Comparison of ENCODE assay signal across 9 cellular contexts in genomic region chr1:112707217-112708001, GRCh38. TPM values are rescaled to one million over a fixed set of nuclear protein-coding genes. Genes with fewer than 3 reads are reported as not detected.
DNase-seq lines count a peak whose midpoint lies in the region; ATAC-seq, FAIRE-seq and TF ChIP-seq lines count a peak whose summit lies in the region.
"Had no signal": no experiment of that assay in that cellular context is flagged by ENCODE, and none has a peak within 500 bp of the region (broad histone marks: within the 10 kb centered on the region; RNA-seq: fewer than 3 reads in every experiment).

No MANE protein-coding gene starts in this region.

- H3K4me1 Mint-ChIP-seq in astrocyte (ENCODE audit: low read depth, unreplicated experiment) = peaks cover 19% of the 10 kb centered on the region

- WGBS in psoas muscle, 3 donors = 6 to 10% (median 10%) methylated on average over 24 to 43 of the region's 43 CpGs

- peak overlapping the region; percentile 40 for H3K27ac ChIP-seq in astrocyte (ENCODE audit: low read depth, low read length)
- peak overlapping the region; percentile 83 for H3K27ac ChIP-seq in psoas muscle

- H3K36me3 Mint-ChIP-seq in astrocyte (ENCODE audit: low read depth, unreplicated experiment) = peaks cover 11% of the 10 kb centered on the region

- H3K9me3 ChIP-seq in astrocyte (ENCODE audit: insufficient read depth, low read depth, low read length) (no peaks in the 10 kb centered on the region), psoas muscle (no peaks in the 10 kb centered on the region)

- DNase-seq in NCI-H2081 (lab: John Stamatoyannopoulos, UW) (peak; percentile 66 to 67), NCI-H2081 treated with DMSO at 0.1 percent for 48 hours (lab: John Stamatoyannopoulos, UW) (no peak), NCI-H1105 treated with DMSO at 0.1 percent for 48 hours (lab: John Stamatoyannopoulos, UW) (peak; percentile 84), T-helper 2 cell (peak in 4 of 5 experiments; percentile 42 to 67 (median 46)), astrocyte (ENCODE audit: low read depth) (peak; percentile 75), hepatic stellate cell (ENCODE audit: low spot score) (peak; percentile 96), psoas muscle (peak; percentile 89 to 93)

- H3K4me3 Mint-ChIP-seq in astrocyte (ENCODE audit: unreplicated experiment) = peak overlapping the region; percentile 86

- peaks cover 2% of the 10 kb centered on the region for H3K9me3 Mint-ChIP-seq in astrocyte (ENCODE audit: unreplicated experiment)

- intact Hi-C loops in psoas muscle (cut with DNase I) = loop anchor here (2.0 to 5.0 kb wide), 7 partner anchors 33 to 317 kb away; partner anchors contain the start of genes MOV10 (in 2 of the 2), CAPZA1 (in 1 of the 2) and ST7L (in 1 of the 2)

- H4K20me1 ChIP-seq in astrocyte (ENCODE audit: insufficient read depth, low read length) = peaks cover 36% of the 10 kb centered on the region

- H3K79me2 ChIP-seq in astrocyte (ENCODE audit: insufficient read depth, low read length) = peaks cover 45% of the 10 kb centered on the region

- peak overlapping the region; percentile 91 for H3K4me2 ChIP-seq in astrocyte (ENCODE audit: low read length)

- H3K27ac Mint-ChIP-seq in astrocyte (ENCODE audit: unreplicated experiment) = peak overlapping the region; percentile 60

- H2AFZ ChIP-seq in astrocyte (ENCODE audit: low read depth, low read length) = peak overlapping the region; percentile 77

- TF ChIP-seq CTCF in astrocyte (IDR thresholded peaks at IDR 0.05; ENCODE audit: insufficient read depth, low read depth, low read length) (peak; percentile 60), psoas muscle (IDR thresholded peaks at IDR 0.05) (peak; percentile 90)

- peak overlapping the region; percentile 89 for H3K9ac ChIP-seq in astrocyte (ENCODE audit: low read length)

- ATAC-seq in HG02763 (IDR thresholded peaks at IDR 0.05; ENCODE audit: unreplicated experiment) (peak; percentile 69), psoas muscle (peak; percentile 84 to 91 (median 90))

- H3K4me1 ChIP-seq in astrocyte (ENCODE audit: insufficient read depth, low read length) = peaks cover 37% of the 10 kb centered on the region
- H3K4me1 ChIP-seq in psoas muscle = peaks cover 19% of the 10 kb centered on the region

- H3K27me3 ChIP-seq in astrocyte (ENCODE audit: insufficient read depth, low read length) = peaks cover 2% of the 10 kb centered on the region
- H3K27me3 ChIP-seq in psoas muscle (ENCODE audit: insufficient read depth in 3 of 3, low read length in 2 of 3) = no peaks in the 10 kb centered on the region

- peak overlapping the region; percentile 85 for H3K4me3 ChIP-seq in astrocyte (ENCODE audit: insufficient read depth, low read depth, low read length)
- peak overlapping the region; percentile 83 for H3K4me3 ChIP-seq in psoas muscle

- no peak for FAIRE-seq in astrocyte (lab: Jason Lieb, UNC)
- FAIRE-seq: G401.6 had no signal

- H3K36me3 ChIP-seq in astrocyte (ENCODE audit: insufficient read depth, low read length) (peaks cover 6% of the 10 kb centered on the region), psoas muscle (ENCODE audit: insufficient read depth in 1 of 2, low read depth in 1 of 2) (peaks cover 0 to 23% of the 10 kb centered on the region in 2 donors)

- H3K27me3 Mint-ChIP-seq in astrocyte (ENCODE audit: low read depth, unreplicated experiment) = peaks cover 3% of the 10 kb centered on the region

RNA-seq across cellular contexts. Expression of gene RHOC, which starts 0.5 kb away (rescaled TPM):
- 585 and 657 TPM in 2 replicates for total RNA-seq in astrocyte
- total RNA-seq in psoas muscle = 10 to 100 TPM; 43.5 to 88.3 (median 75.5) TPM
- polyA plus RNA-seq in psoas muscle = 10 to 100 TPM; 39.1 to 89.7 (median 76.9) TPM

RNA-seq across cellular contexts. Expression of gene PPM1J, which starts 7.7 kb away (rescaled TPM):
- total RNA-seq in astrocyte (5.2 TPM in 2 replicates), psoas muscle (1 to 10 TPM; 4.1 to 7.2 (median 6.1) TPM)
- 1 to 10 TPM; 4.1 to 8.8 (median 6.0) TPM for polyA plus RNA-seq in psoas muscle

RNA-seq across cellular contexts. Expression of gene MOV10, which starts 33.0 kb away (rescaled TPM):
- total RNA-seq in astrocyte (121 and 147 TPM in 2 replicates), psoas muscle (10 to 100 TPM in 2 of 4 donors, 1 to 10 TPM in 2; 5.3 to 10.6 (median 8.3) TPM)
- 1 to 10 TPM; 4.8 to 6.4 (median 6.4) TPM for polyA plus RNA-seq in psoas muscle

Comparison
In these comparisons a context has a peak if more than half of its experiments do, and no peak if none do; other contexts are left out.
1. RNA of gene MOV10, which starts 33.0 kb away (total RNA-seq): 121 to 147 TPM in astrocyte; 5.3 to 10.6 TPM in psoas muscle; every median in the first group is over 10 times any median in the second.